ENCODE assay signal across 7 cellular contexts in genomic region chr13:38763446-38764381, GRCh38.
DNase-seq lines count a peak whose midpoint lies in the region; TF ChIP-seq lines count a peak whose summit lies in the region.

No MANE protein-coding gene starts in this region.

- H3K79me2 ChIP-seq in SK-N-SH (ENCODE audit: insufficient read depth) (no peaks in the 10 kb centered on the region), smooth muscle cell (ENCODE audit: low read depth) (no peaks in the 10 kb centered on the region)

- H2AFZ ChIP-seq in SK-N-SH (ENCODE audit: low read depth) (no peak overlapping the region), smooth muscle cell (ENCODE audit: low read depth) (peak overlapping the region; percentile 75)

- H4K20me1 ChIP-seq in SK-N-SH (ENCODE audit: insufficient read depth) (no peaks in the 10 kb centered on the region), smooth muscle cell (ENCODE audit: low read depth) (no peaks in the 10 kb centered on the region)

- peak; percentile 76 for TF ChIP-seq RAD21 in SK-N-SH (IDR thresholded peaks at IDR 0.05; ENCODE audit: low read length)

- no peak overlapping the region for H3K27ac Mint-ChIP-seq in glutamatergic neuron (ENCODE audit: unreplicated experiment)

- no peak overlapping the region for H3K4me3 Mint-ChIP-seq in glutamatergic neuron (ENCODE audit: unreplicated experiment)

- H3F3A ChIP-seq in SK-N-SH (replicated peaks; ENCODE audit: insufficient read depth) = no peaks in the 10 kb centered on the region
- H3F3A ChIP-seq in smooth muscle cell (ENCODE audit: low read depth) = no peaks in the 10 kb centered on the region

- no peaks in the 10 kb centered on the region for H3K9me2 ChIP-seq in SK-N-SH

- WGBS in HUES64 = 45% methylated on average over 4 of the region's 7 CpGs
- 13% methylated on average over 7 of the region's 7 CpGs for WGBS in SK-N-SH (ENCODE audit: low lambda C conversion rate)
- 23% methylated on average over 7 of the region's 7 CpGs for WGBS in smooth muscle cell (ENCODE audit: low lambda C conversion rate)

- DNase-seq in GM06990 (ENCODE audit: extremely low read depth, insufficient read length) (no peak), SK-N-SH (peak; percentile 36), glutamatergic neuron (no peak), smooth muscle cell (lab: John Stamatoyannopoulos, UW; ENCODE audit: unreplicated experiment) (no peak), MG63 (no peak)
- DNase-seq in stimulated activated CD4-positive, alpha-beta T cell treated with anti-CD3 and anti-CD28 coated beads, Interleukin-4, amount 100 ng/mL, for 4 hours = no peak

- H3K4me2 ChIP-seq in SK-N-SH = no peak overlapping the region
- H3K4me2 ChIP-seq in smooth muscle cell = peak overlapping the region; percentile 44

- no peaks in the 10 kb centered on the region for H3K36me3 Mint-ChIP-seq in glutamatergic neuron (ENCODE audit: unreplicated experiment)

- H3K9me3 Mint-ChIP-seq in glutamatergic neuron (ENCODE audit: unreplicated experiment) = no peaks in the 10 kb centered on the region

- peaks cover 10% of the 10 kb centered on the region; the same call in 1 of the 2 replicates for H3K4me1 ChIP-seq in HUES64 (ENCODE audit: insufficient read depth, low read length)
- no peaks in the 10 kb centered on the region; a peak in 2 of 4 replicates for H3K4me1 ChIP-seq in SK-N-SH (ENCODE audit: control insufficient read depth in 1 of 2, insufficient read depth in 2 of 2, low read depth in 1 of 2, low read length in 1 of 2)
- H3K4me1 ChIP-seq in smooth muscle cell (ENCODE audit: low read depth) = peaks cover 10% of the 10 kb centered on the region

- H3K27me3 ChIP-seq in GM06990 (replicated peaks; ENCODE audit: control insufficient read depth, insufficient read depth, low read length) (no peaks in the 10 kb centered on the region), HUES64 (ENCODE audit: insufficient read depth, low read length) (no peaks in the 10 kb centered on the region), SK-N-SH (ENCODE audit: insufficient read depth) (no peaks in the 10 kb centered on the region; the same call in 1 of the 2 replicates), smooth muscle cell (ENCODE audit: low read depth) (no peaks in the 10 kb centered on the region), MG63 (peaks cover 30% of the 10 kb centered on the region)

- no peaks in the 10 kb centered on the region for H3K36me3 ChIP-seq in GM06990 (ENCODE audit: control insufficient read depth, insufficient read depth, low read length)
- H3K36me3 ChIP-seq in HUES64 (ENCODE audit: insufficient read depth, low read length) = no peaks in the 10 kb centered on the region
- H3K36me3 ChIP-seq in SK-N-SH (replicated peaks in 1 of 2; ENCODE audit: control insufficient read depth in 1 of 2, insufficient read depth in 2 of 2, low read length in 1 of 2) = no peaks in the 10 kb centered on the region
- H3K36me3 ChIP-seq in smooth muscle cell (ENCODE audit: low read depth) = no peaks in the 10 kb centered on the region
- H3K36me3 ChIP-seq in MG63 = no peaks in the 10 kb centered on the region

- peaks cover 3% of the 10 kb centered on the region for H3K4me1 Mint-ChIP-seq in glutamatergic neuron (ENCODE audit: low read depth, unreplicated experiment)

- H3K27ac ChIP-seq in HUES64 (ENCODE audit: low read depth, low read length) = no peak overlapping the region
- no peak overlapping the region for H3K27ac ChIP-seq in SK-N-SH (ENCODE audit: low read depth in 2 of 2, low read length in 1 of 2)
- H3K27ac ChIP-seq in smooth muscle cell (ENCODE audit: low read depth) = no peak overlapping the region

- no peaks in the 10 kb centered on the region for H3K27me3 Mint-ChIP-seq in glutamatergic neuron (ENCODE audit: unreplicated experiment)

- H3K4me3 ChIP-seq in GM06990 (replicated peaks; ENCODE audit: low read depth, low read length) (no peak overlapping the region), HUES64 (ENCODE audit: low read length) (no peak overlapping the region), SK-N-SH (ENCODE audit: low read depth in 2 of 2, low read length in 1 of 2) (no peak overlapping the region; a peak in 1 of 4 replicates), smooth muscle cell (peak overlapping the region; percentile 9), MG63 (no peak overlapping the region)

- H3K9me3 ChIP-seq in HUES64 (ENCODE audit: insufficient read depth, low read depth, low read length) (no peaks in the 10 kb centered on the region), SK-N-SH (no peaks in the 10 kb centered on the region), smooth muscle cell (replicated peaks; ENCODE audit: low read depth) (no peaks in the 10 kb centered on the region), MG63 (no peaks in the 10 kb centered on the region)

- CTCF ChIA-PET in SK-N-SH (lab: Yijun Ruan, JAX) = interaction anchor here (0.6 to 2.9 kb wide), 11 partner anchors 7 to 233 kb away, joined by 3 to 18 read pairs (median 4); partner anchors contain the start of gene FREM2

- TF ChIP-seq CTCF in GM06990 (IDR thresholded peaks at IDR 0.05; ENCODE audit: insufficient read depth, low read length, poor library complexity, severe bottlenecking) (peak; percentile 58), SK-N-SH (IDR thresholded peaks at IDR 0.05) (peak; percentile 69), glutamatergic neuron (IDR thresholded peaks at IDR 0.05; ENCODE audit: partially characterized antibody, unreplicated experiment) (peak; percentile 51), smooth muscle cell (IDR thresholded peaks at IDR 0.05; ENCODE audit: borderline replicate concordance, insufficient read depth, poor library complexity, severe bottlenecking) (peak; percentile 67)

- POLR2A ChIA-PET in SK-N-SH (lab: Yijun Ruan, JAX) = no interaction called here

- TF ChIP-seq EP300 in SK-N-SH (IDR thresholded peaks at IDR 0.05; ENCODE audit: borderline replicate concordance in 1 of 2, low read depth in 1 of 2, low read length in 1 of 2) = no peak

- H3K9ac ChIP-seq in HUES64 (ENCODE audit: low read depth, low read length) = peak overlapping the region; percentile 8; the same call in 1 of the 2 replicates
- H3K9ac ChIP-seq in SK-N-SH = no peak overlapping the region
- no peak overlapping the region for H3K9ac ChIP-seq in smooth muscle cell (ENCODE audit: low read depth)

TF ChIP-seq in SK-N-SH, 30 proteins besides CTCF, POLR2A, EP300 and RAD21:
- TF ChIP-seq EZH2phosphoT487 (IDR thresholded peaks at IDR 0.05; ENCODE audit: borderline replicate concordance, low read depth) = no peak
- no peak for TF ChIP-seq FOXJ3 (CRISPR knock-in tag; IDR thresholded peaks at IDR 0.05)
- TF ChIP-seq FOSL2 (IDR thresholded peaks at IDR 0.05; ENCODE audit: borderline replicate concordance, low read depth) = no peak
- TF ChIP-seq SMC3 (IDR thresholded peaks at IDR 0.05; ENCODE audit: low read depth, low read length) = peak; percentile 57; the same call in 1 of the 2 replicates
